Comparison of ENCODE assay signal across 19 cellular contexts in genomic region chr1:78274814-78275213, GRCh38.
DNase-seq lines count a peak whose midpoint lies in the region; ATAC-seq and TF ChIP-seq lines count a peak whose summit lies in the region.
"Had no signal": no experiment of that assay in that cellular context is flagged by ENCODE, and none has a peak within 500 bp of the region (broad histone marks: within the 10 kb centered on the region; RNA-seq: fewer than 3 reads in every experiment).

No MANE protein-coding gene starts in this region.

- H3K14ac ChIP-seq in mesenchymal stem cell (ENCODE audit: low read length in 2 of 2), result no peak overlapping the region

- H3K4me3 ChIP-seq in choroid plexus epithelial cell (ENCODE audit: low read depth, low read length), result no peak overlapping the region
- H3K4me3 ChIP-seq in mesenchymal stem cell (ENCODE audit: insufficient read depth in 1 of 2, low read depth in 1 of 2, low read length in 2 of 2), result no peak overlapping the region
- H3K4me3 ChIP-seq: lower lobe of right lung, sigmoid colon had no signal

- no peak for ATAC-seq in HG03097 (IDR thresholded peaks at IDR 0.05; ENCODE audit: low FRiP score, unreplicated experiment)
- ATAC-seq: lower lobe of right lung had no signal

- H3K4me2 ChIP-seq in mesenchymal stem cell (ENCODE audit: low read length, poor library complexity, severe bottlenecking), result no peak overlapping the region

- no peak overlapping the region for H3K18ac ChIP-seq in mesenchymal stem cell (ENCODE audit: low read depth in 1 of 2, low read length in 2 of 2)

- H2AK5ac ChIP-seq in mesenchymal stem cell (ENCODE audit: low read length, severe bottlenecking), result no peak overlapping the region

- no peak overlapping the region for H2BK15ac ChIP-seq in mesenchymal stem cell (ENCODE audit: low read depth, poor library complexity, severe bottlenecking)

- no peak overlapping the region for H3K4ac ChIP-seq in mesenchymal stem cell (ENCODE audit: low read depth in 1 of 2, low read length in 2 of 2)

- DNase-seq in AG20443 (ENCODE audit: low spot score), result peak; percentile 53
- DNase-seq in NCI-H446 treated with DMSO at 0.1 percent for 48 hours (lab: John Stamatoyannopoulos, UW), result peak; percentile 43
- DNase-seq in choroid plexus epithelial cell (ENCODE audit: low read depth), result peak; percentile 40
- peak; percentile 13 for DNase-seq in mesenchymal stem cell
- DNase-seq in Ammon's horn (ENCODE audit: low spot score), result no peak
- DNase-seq in GM03348 (ENCODE audit: low spot score), result no peak
- DNase-seq in stimulated activated CD4-positive, alpha-beta T cell treated with anti-CD3 and anti-CD28 coated beads, Interleukin-4, amount 100 ng/mL, for 1 hour, result no peak
- DNase-seq: activated naive CD8-positive, alpha-beta T cell treated with anti-CD3 and anti-CD28 coated beads, Interleukin-2, amount 10 ng/mL, durations not matched to agents 7 days and 5 days; AML-193; Caco-2; Karpas-422; lower lobe of right lung; NCI-H1417; NCI-H2171; NCI-H69; SHP77 treated with DMSO at 0.1 percent for 48 hours; sigmoid colon; stimulated activated CD4-positive, alpha-beta T cell treated with anti-CD3 and anti-CD28 coated beads, Interleukin-1b, Interleukin-23, amount 100 ng/mL, for 48 hours had no signal

- no peaks in the 10 kb centered on the region for H3K9me3 ChIP-seq in mesenchymal stem cell (ENCODE audit: control insufficient read depth, low read length)
- H3K9me3 ChIP-seq: Caco-2, lower lobe of right lung, sigmoid colon had no signal

- H3K4me1 ChIP-seq in mesenchymal stem cell (ENCODE audit: control insufficient read depth, insufficient read depth, low read depth, low read length), result no peaks in the 10 kb centered on the region
- H3K4me1 ChIP-seq: Caco-2, lower lobe of right lung had no signal

- H2BK5ac ChIP-seq in mesenchymal stem cell (ENCODE audit: low read depth, low read length, poor library complexity, severe bottlenecking), result no peak overlapping the region

- H3K27me3 ChIP-seq in mesenchymal stem cell (ENCODE audit: control insufficient read depth in 1 of 2, insufficient read depth in 1 of 2, low read length in 2 of 2), result no peaks in the 10 kb centered on the region
- H3K27me3 ChIP-seq: sigmoid colon had no signal

- no peak overlapping the region for H4K91ac ChIP-seq in mesenchymal stem cell (ENCODE audit: low read length)

- no peak overlapping the region for H2AFZ ChIP-seq in mesenchymal stem cell (ENCODE audit: low read depth, low read length)

- H3K79me1 ChIP-seq in mesenchymal stem cell (replicated peaks; ENCODE audit: low read length, poor library complexity, severe bottlenecking), result no peaks in the 10 kb centered on the region

- H3K27ac ChIP-seq in mesenchymal stem cell (ENCODE audit: low read length, poor library complexity, severe bottlenecking), result no peak overlapping the region
- H3K27ac ChIP-seq: lower lobe of right lung, sigmoid colon had no signal

- H4K8ac ChIP-seq in mesenchymal stem cell (ENCODE audit: low read length), result no peak overlapping the region

- H3K23ac ChIP-seq in mesenchymal stem cell (ENCODE audit: low read length in 2 of 2), result no peak overlapping the region

- no peak for TF ChIP-seq CTCF in choroid plexus epithelial cell (conservative IDR thresholded peaks at IDR 0.05; ENCODE audit: low read depth, low read length)

- no peak overlapping the region for H3K9ac ChIP-seq in mesenchymal stem cell (ENCODE audit: low read length)

- WGBS in mesenchymal stem cell, result 70% methylated on average over 3 of the region's 3 CpGs

- H3K36me3 ChIP-seq in mesenchymal stem cell (ENCODE audit: control insufficient read depth in 1 of 2, insufficient read depth in 2 of 2, low read depth in 1 of 2, low read length in 2 of 2), result no peaks in the 10 kb centered on the region
- H3K36me3 ChIP-seq: lower lobe of right lung, sigmoid colon had no signal

- H2BK120ac ChIP-seq in mesenchymal stem cell (ENCODE audit: low read depth, low read length), result no peak overlapping the region

- no peak overlapping the region for H2BK12ac ChIP-seq in mesenchymal stem cell (ENCODE audit: low read length in 2 of 2)

Comparison
In these comparisons a context has a peak if more than half of its experiments do, and no peak if none do; other contexts are left out.
1. DNase-seq: peak in AG20443 (single experiment), NCI-H446 treated with DMSO at 0.1 percent for 48 hours (single experiment), choroid plexus epithelial cell (single experiment) and mesenchymal stem cell (single experiment); none in Ammon's horn (single experiment), GM03348 (single experiment) and stimulated activated CD4-positive, alpha-beta T cell treated with anti-CD3 and anti-CD28 coated beads, Interleukin-4, amount 100 ng/mL, for 1 hour (single experiment).